ENCODE assay signal across 19 cellular contexts in the genomic region with DNA sequence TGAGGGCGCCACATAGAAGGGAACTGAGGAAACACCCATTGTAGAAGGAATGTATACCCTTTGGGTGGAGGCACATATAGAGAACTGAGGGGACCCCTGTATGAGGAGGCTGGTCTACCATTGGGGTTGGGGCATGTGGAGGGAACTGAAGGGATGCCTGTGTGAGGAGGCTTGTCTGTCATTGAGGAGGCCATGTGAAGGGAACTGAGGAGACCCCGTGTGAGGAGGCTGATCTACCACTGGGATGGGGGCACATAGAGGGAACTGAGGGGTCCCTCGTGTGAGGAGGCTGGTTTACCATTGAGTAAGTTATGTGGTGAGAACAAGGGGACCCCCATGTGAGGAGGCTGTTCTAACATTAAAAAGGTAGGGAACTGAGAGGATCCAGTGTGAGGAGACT.
"Had no signal": no experiment of that assay in that cellular context is flagged by ENCODE, and none has a peak within 500 bp of the region (broad histone marks: within the 10 kb centered on the region; RNA-seq: fewer than 3 reads in every experiment).

No MANE protein-coding gene starts in this region.

- DNase-seq: activated CD4-positive, alpha-beta T cell treated with anti-CD3 and anti-CD28 coated beads, Interleukin-2, amount 50 U/mL, for 1 hour; foreskin fibroblast; hippocampal formation; left cardiac atrium; lower lobe of right lung; stimulated activated CD4-positive, alpha-beta T cell treated with anti-CD3 and anti-CD28 coated beads, Interleukin-12 subunit alpha, Interleukin-12 subunit beta, amount 100 ng/mL, for 4 hours; stimulated activated CD4-positive, alpha-beta T cell treated with anti-CD3 and anti-CD28 coated beads, Interleukin-1b, Interleukin-23, amount 100 ng/mL, for 48 hours; stimulated activated CD8-positive, alpha-beta memory T cell treated with anti-CD3 and anti-CD28 coated beads, Interleukin-4, amount 100 ng/mL, for 48 hours; stimulated activated naive CD4-positive, alpha-beta T cell; SW 1271; T-helper 2 cell; thyroid gland had no signal

- H3K4me3 ChIP-seq: lower lobe of right lung, thyroid gland had no signal

- FAIRE-seq: islet of Langerhans had no signal

- H3K9me3 ChIP-seq: lower lobe of right lung, neutrophil, thyroid gland had no signal

- ATAC-seq: activated T-helper 17 cell treated with anti-CD3 and anti-CD28 coated beads, Interleukin-2, amount 50 U/mL, for 72 hours; left cardiac atrium; lower lobe of right lung; natural killer cell had no signal

- H3K27ac ChIP-seq: epithelial cell of prostate, lower lobe of right lung, neutrophil, parathyroid adenoma, thyroid gland, VCaP had no signal

- H3K4me1 ChIP-seq: lower lobe of right lung, parathyroid adenoma, thyroid gland had no signal

- H3K36me3 ChIP-seq: lower lobe of right lung, neutrophil, thyroid gland had no signal

- H3K27me3 ChIP-seq: neutrophil, thyroid gland had no signal
